In genomic region chr3:133572158-133573053, GRCh38 we compare ENCODE assay signal across 8 cellular contexts. TPM values are rescaled to one million over a fixed set of nuclear protein-coding genes. Genes with fewer than 3 reads are reported as not detected.
DNase-seq lines count a peak whose midpoint lies in the region; ATAC-seq and TF ChIP-seq lines count a peak whose summit lies in the region.

No MANE protein-coding gene starts in this region.

- H2AFZ ChIP-seq in SK-N-SH (ENCODE audit: low read depth): peak overlapping the region; percentile 81

- no peak overlapping the region for H4K5ac ChIP-seq in mesendoderm (ENCODE audit: low read length)

- no peak overlapping the region for H3K23ac ChIP-seq in mesendoderm (ENCODE audit: low read length)

- no peak overlapping the region for H2BK15ac ChIP-seq in mesendoderm (replicated peaks; ENCODE audit: low read depth)

- in situ Hi-C loops in brain microvascular endothelial cell (cut with HindIII; ENCODE audit: low pct_ligation_motif_present, low sequenced_read_pairs): no loop called here

- H3K4me2 ChIP-seq in SK-N-SH (peak overlapping the region; percentile 58), mesendoderm (ENCODE audit: low read length) (no peak overlapping the region)

- no peak overlapping the region for H2AK5ac ChIP-seq in mesendoderm (ENCODE audit: low read length)

- H3K18ac ChIP-seq in mesendoderm (ENCODE audit: low read length): peak overlapping the region; percentile 77

- peaks cover 30% of the 10 kb centered on the region for H4K20me1 ChIP-seq in SK-N-SH (ENCODE audit: insufficient read depth)

- no peak overlapping the region for H2BK5ac ChIP-seq in mesendoderm (ENCODE audit: low read length)

- H3K27ac ChIP-seq in SK-N-SH (ENCODE audit: low read depth in 2 of 2, low read length in 1 of 2) (peak overlapping the region; percentile 81 to 92), brain microvascular endothelial cell (peak overlapping the region; percentile 76), mesendoderm (ENCODE audit: low read depth, low read length) (peak overlapping the region; percentile 4)

- 93% methylated on average over 19 of the region's 19 CpGs for WGBS in SK-N-SH (ENCODE audit: low lambda C conversion rate)
- WGBS in mesendoderm (ENCODE audit: extremely low coverage, insufficient coverage, low lambda C conversion rate): no CpG with 5 or more reads among the region's 19 CpGs

- no peaks in the 10 kb centered on the region for H3K9me2 ChIP-seq in SK-N-SH

- TF ChIP-seq EP300 in SK-N-SH (IDR thresholded peaks at IDR 0.05; ENCODE audit: borderline replicate concordance in 1 of 2, low read depth in 1 of 2, low read length in 1 of 2): no peak

- POLR2A ChIA-PET in SK-N-SH (lab: Yijun Ruan, JAX): interaction anchor here (0.6 to 1.6 kb wide), 2 partner anchors 9 to 31 kb away, joined by 3 to 8 read pairs; no protein-coding TSS in a partner anchor

- H3K4me1 ChIP-seq in SK-N-SH (ENCODE audit: control insufficient read depth in 1 of 2, insufficient read depth in 2 of 2, low read depth in 1 of 2, low read length in 1 of 2) (peaks cover 15 to 43% of the 10 kb centered on the region in 2 experiments), mesendoderm (ENCODE audit: control insufficient read depth, low read depth, low read length) (no peaks in the 10 kb centered on the region)

- H3K36me3 ChIP-seq in SK-N-SH (replicated peaks in 1 of 2; ENCODE audit: control insufficient read depth in 1 of 2, insufficient read depth in 2 of 2, low read length in 1 of 2) (peaks cover 15 to 20% of the 10 kb centered on the region in 2 experiments), brain microvascular endothelial cell (replicated peaks) (peaks cover 12% of the 10 kb centered on the region), mesendoderm (ENCODE audit: control insufficient read depth, insufficient read depth, low read length) (no peaks in the 10 kb centered on the region)

- H3K56ac ChIP-seq in mesendoderm (ENCODE audit: low read length): peak overlapping the region; percentile 51

- H3K79me1 ChIP-seq in mesendoderm (ENCODE audit: low read length): no peaks in the 10 kb centered on the region

- H3F3A ChIP-seq in SK-N-SH (replicated peaks; ENCODE audit: insufficient read depth): peaks cover 32% of the 10 kb centered on the region

- peak overlapping the region; percentile 55; the same call in 1 of the 2 replicates for H3K9ac ChIP-seq in SK-N-SH
- H3K9ac ChIP-seq in mesendoderm (ENCODE audit: low read length): peak overlapping the region; percentile 18

- DNase-seq in SK-N-SH: no peak
- peak; percentile 79 for DNase-seq in HT1080 (ENCODE audit: low read depth)
- no peak for DNase-seq in brain microvascular endothelial cell
- peak; percentile 47 for DNase-seq in mesendoderm
- no peak for DNase-seq in NCI-H2171 treated with DMSO at 0.1 percent for 48 hours (lab: John Stamatoyannopoulos, UW)
- no peak for DNase-seq in erythroblast (lab: John Stamatoyannopoulos, UW)
- DNase-seq in stimulated activated CD4-positive, alpha-beta T cell treated with anti-CD3 and anti-CD28 coated beads, Interleukin-2, amount 100 ng/mL, for 48 hours: no peak

- H2BK120ac ChIP-seq in mesendoderm (ENCODE audit: low read depth, low read length): no peak overlapping the region

- ATAC-seq in SK-N-SH treated with all-trans-retinoic acid at 6 μM for 48 hours: no peak

- H3K4me3 ChIP-seq in SK-N-SH (ENCODE audit: low read depth in 2 of 2, low read length in 1 of 2) (peak overlapping the region; percentile 23 to 35; a peak in 2 of 4 replicates), brain microvascular endothelial cell (ENCODE audit: low read depth, low read length) (peak overlapping the region; percentile 18), mesendoderm (ENCODE audit: low read length) (no peak overlapping the region)

- no peak for TF ChIP-seq RAD21 in SK-N-SH (IDR thresholded peaks at IDR 0.05; ENCODE audit: low read length)

- CTCF ChIA-PET in SK-N-SH (lab: Yijun Ruan, JAX): interaction anchor here (0.8 to 1.7 kb wide), 4 partner anchors 10 to 135 kb away, joined by 3 to 5 read pairs (median 3); no protein-coding TSS in a partner anchor

- no peak overlapping the region for H4K8ac ChIP-seq in mesendoderm (ENCODE audit: low read depth, low read length)

- H3K79me2 ChIP-seq in SK-N-SH (ENCODE audit: insufficient read depth) (peaks cover 32% of the 10 kb centered on the region), mesendoderm (ENCODE audit: control insufficient read depth, insufficient read depth, low read length) (peaks cover 25% of the 10 kb centered on the region)

- no peak for TF ChIP-seq POLR2A in erythroblast (IDR thresholded peaks at IDR 0.05; ENCODE audit: low read length)

- H3K4ac ChIP-seq in mesendoderm (ENCODE audit: low read depth, low read length): no peak overlapping the region

- H3K27me3 ChIP-seq in SK-N-SH (ENCODE audit: insufficient read depth): no peaks in the 10 kb centered on the region
- H3K27me3 ChIP-seq in brain microvascular endothelial cell (replicated peaks): no peaks in the 10 kb centered on the region
- H3K27me3 ChIP-seq in mesendoderm (ENCODE audit: insufficient read depth, low read length, poor library complexity): no peaks in the 10 kb centered on the region

- H3K9me3 ChIP-seq in SK-N-SH: no peaks in the 10 kb centered on the region

- TF ChIP-seq CTCF in SK-N-SH (IDR thresholded peaks at IDR 0.05): no peak
- no peak for TF ChIP-seq CTCF in brain microvascular endothelial cell (IDR thresholded peaks at IDR 0.05; ENCODE audit: low read depth, low read length, missing control alignments)

TF ChIP-seq in SK-N-SH, 30 proteins besides CTCF, POLR2A, EP300 and RAD21 (continues in another document):
- TF ChIP-seq, protein P1, sequence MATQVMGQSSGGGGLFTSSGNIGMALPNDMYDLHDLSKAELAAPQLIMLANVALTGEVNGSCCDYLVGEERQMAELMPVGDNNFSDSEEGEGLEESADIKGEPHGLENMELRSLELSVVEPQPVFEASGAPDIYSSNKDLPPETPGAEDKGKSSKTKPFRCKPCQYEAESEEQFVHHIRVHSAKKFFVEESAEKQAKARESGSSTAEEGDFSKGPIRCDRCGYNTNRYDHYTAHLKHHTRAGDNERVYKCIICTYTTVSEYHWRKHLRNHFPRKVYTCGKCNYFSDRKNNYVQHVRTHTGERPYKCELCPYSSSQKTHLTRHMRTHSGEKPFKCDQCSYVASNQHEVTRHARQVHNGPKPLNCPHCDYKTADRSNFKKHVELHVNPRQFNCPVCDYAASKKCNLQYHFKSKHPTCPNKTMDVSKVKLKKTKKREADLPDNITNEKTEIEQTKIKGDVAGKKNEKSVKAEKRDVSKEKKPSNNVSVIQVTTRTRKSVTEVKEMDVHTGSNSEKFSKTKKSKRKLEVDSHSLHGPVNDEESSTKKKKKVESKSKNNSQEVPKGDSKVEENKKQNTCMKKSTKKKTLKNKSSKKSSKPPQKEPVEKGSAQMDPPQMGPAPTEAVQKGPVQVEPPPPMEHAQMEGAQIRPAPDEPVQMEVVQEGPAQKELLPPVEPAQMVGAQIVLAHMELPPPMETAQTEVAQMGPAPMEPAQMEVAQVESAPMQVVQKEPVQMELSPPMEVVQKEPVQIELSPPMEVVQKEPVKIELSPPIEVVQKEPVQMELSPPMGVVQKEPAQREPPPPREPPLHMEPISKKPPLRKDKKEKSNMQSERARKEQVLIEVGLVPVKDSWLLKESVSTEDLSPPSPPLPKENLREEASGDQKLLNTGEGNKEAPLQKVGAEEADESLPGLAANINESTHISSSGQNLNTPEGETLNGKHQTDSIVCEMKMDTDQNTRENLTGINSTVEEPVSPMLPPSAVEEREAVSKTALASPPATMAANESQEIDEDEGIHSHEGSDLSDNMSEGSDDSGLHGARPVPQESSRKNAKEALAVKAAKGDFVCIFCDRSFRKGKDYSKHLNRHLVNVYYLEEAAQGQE (IDR thresholded peaks at IDR 0.05; ENCODE audit: low read depth, low read length): no peak
- TF ChIP-seq TEAD4 (IDR thresholded peaks at IDR 0.05; ENCODE audit: borderline replicate concordance, insufficient read depth) (no peak), NFIC (IDR thresholded peaks at IDR 0.05; ENCODE audit: borderline replicate concordance) (no peak), NRF1 (IDR thresholded peaks at IDR 0.05; ENCODE audit: low read depth, low read length) (no peak)

TF ChIP-seq in SK-N-SH treated with all-trans-retinoic acid at 6 μM for 48 hours, 23 proteins besides CTCF, POLR2A, EP300 and RAD21:
- no peak for TF ChIP-seq TCF4 (CRISPR knock-in tag; IDR thresholded peaks at IDR 0.05; ENCODE audit: borderline replicate concordance)

RNA-seq across cellular contexts. Expression of gene CDV3, which starts 1.1 kb away (rescaled TPM):
- 35.4 and 43.2 TPM in 2 replicates for polyA plus RNA-seq in SK-N-SH (2012; rRNA removed)
- polyA plus RNA-seq in SK-N-SH (2012; cell fraction: cytosol; rRNA removed): 53.6 and 71.5 TPM in 2 replicates
- polyA plus RNA-seq in SK-N-SH (2012; cell fraction: nucleus; rRNA removed): 10.3 and 24.0 TPM in 2 replicates
- 224 and 227 TPM in 2 replicates for total RNA-seq in HT1080 (2014; rRNA removed; shearing (Covaris generic))
- 187 and 235 TPM in 2 replicates for polyA plus RNA-seq in HT1080 (2015; cell fraction: cytosol; rRNA removed)
- polyA plus RNA-seq in HT1080 (2015; cell fraction: nucleus; rRNA removed): 142 and 154 TPM in 2 replicates
- 126 TPM for polyA plus RNA-seq in mesendoderm (2013, experiment 1 of 2)
- 124 TPM for polyA plus RNA-seq in mesendoderm (2013, experiment 2 of 2)

Comparison
In these comparisons a context has a peak if more than half of its experiments do, and no peak if none do; other contexts are left out.
1. DNase-seq: peak in HT1080 (single experiment) and mesendoderm (single experiment); none in SK-N-SH (single experiment), brain microvascular endothelial cell (single experiment), NCI-H2171 treated with DMSO at 0.1 percent for 48 hours (single experiment), erythroblast (0 of 2) and stimulated activated CD4-positive, alpha-beta T cell treated with anti-CD3 and anti-CD28 coated beads, Interleukin-2, amount 100 ng/mL, for 48 hours (0 of 2).
2. H3K27ac ChIP-seq: peak in every context shown above with its lines; median percentile 86 in SK-N-SH; 76 in brain microvascular endothelial cell; 4 in mesendoderm.